29 cellular contexts compared by ENCODE assay signal in genomic region chr14:36988568-36988967, GRCh38.
DNase-seq lines count a peak whose midpoint lies in the region; ATAC-seq, FAIRE-seq and TF ChIP-seq lines count a peak whose summit lies in the region.
"Had no signal": no experiment of that assay in that cellular context is flagged by ENCODE, and none has a peak within 500 bp of the region (broad histone marks: within the 10 kb centered on the region; RNA-seq: fewer than 3 reads in every experiment).

No MANE protein-coding gene starts in this region.

- peak; percentile 60 for DNase-seq in mammary epithelial cell
- no peak for DNase-seq in MCF 10A (ENCODE audit: unreplicated experiment)
- peak; percentile 13 for DNase-seq in amniotic epithelial cell (ENCODE audit: low read depth)
- peak; percentile 59 for DNase-seq in fibroblast of peridontal ligament (ENCODE audit: extremely low read depth)
- DNase-seq in frontal cortex (ENCODE audit: low spot score in 2 of 2), result no peak
- DNase-seq in T-helper 17 cell, result no peak
- DNase-seq in DMS79 treated with DMSO at 0.1 percent for 48 hours (lab: John Stamatoyannopoulos, UW), result no peak
- DNase-seq: activated CD4-positive, alpha-beta T cell treated with anti-CD3 and anti-CD28 coated beads for 48 hours; anterior cingulate cortex; effector CD8-positive, alpha-beta T cell; erythroblast; gastrocnemius medialis; left cardiac atrium; NCI-H1436; NCI-H2081; NCI-H526; nephron progenitor cell; retina; RPMI8226; stimulated activated naive B cell treated with anti-CD40 and anti-IgM and Interleukin-4, amounts not matched to agents 10 μg/mL and 1 μg/mL and 100 μg/mL, for 72 hours; upper lobe of right lung; WERI-Rb-1 had no signal

- H3K4me3 ChIP-seq in mammary epithelial cell (replicated peaks in 1 of 3; ENCODE audit: insufficient read depth in 1 of 3, low read depth in 2 of 3, low read length in 3 of 3), result no peak overlapping the region
- H3K4me3 ChIP-seq: coronary artery, gastrocnemius medialis, GM12878, skin epidermis, upper lobe of right lung had no signal

- no peak for FAIRE-seq in frontal cortex (lab: Jason Lieb, UNC)
- FAIRE-seq: GM12878 had no signal

- in situ Hi-C loops in mammary epithelial cell (cut with MboI; ENCODE audit: low sequenced_read_pairs in 2 of 2), result no loop called here

- H3K36me3 ChIP-seq in mammary epithelial cell (ENCODE audit: insufficient read depth, low read length), result no peaks in the 10 kb centered on the region
- H3K36me3 ChIP-seq: gastrocnemius medialis, upper lobe of right lung, WERI-Rb-1 had no signal

- H3K4me2 ChIP-seq in mammary epithelial cell (ENCODE audit: insufficient read depth, low read depth, low read length), result peak overlapping the region; percentile 46

- no peak for TF ChIP-seq CTCF in mammary epithelial cell (conservative IDR thresholded peaks at IDR 0.05 in 1 of 2, IDR thresholded peaks at IDR 0.05 in 1 of 2; ENCODE audit: extremely low read depth in 1 of 2, insufficient read depth in 1 of 2, low read depth in 1 of 2, low read length in 2 of 2)
- TF ChIP-seq CTCF in MCF 10A (IDR thresholded peaks at IDR 0.05; ENCODE audit: unreplicated experiment), result no peak

- H3K27me3 Mint-ChIP-seq in MCF 10A (ENCODE audit: insufficient read depth, unreplicated experiment) (no peaks in the 10 kb centered on the region), T-helper 17 cell (no peaks in the 10 kb centered on the region)
- H3K27me3 Mint-ChIP-seq: activated naive CD4-positive, alpha-beta T cell treated with anti-CD3 and anti-CD28 coated beads, Interleukin-2, amount 50 U/mL, for 24 hours; memory B cell; stimulated activated naive B cell treated with anti-CD40 and anti-IgM and Interleukin-4, amounts not matched to agents 10 μg/mL and 1 μg/mL and 100 μg/mL, for 72 hours had no signal

- no peaks in the 10 kb centered on the region for H3K9me3 Mint-ChIP-seq in MCF 10A (ENCODE audit: unreplicated experiment)
- H3K9me3 Mint-ChIP-seq: activated naive CD4-positive, alpha-beta T cell treated with anti-CD3 and anti-CD28 coated beads, Interleukin-2, amount 50 U/mL, for 24 hours; nephron progenitor cell had no signal

- H2AFZ ChIP-seq in mammary epithelial cell (ENCODE audit: low read depth, low read length), result no peak overlapping the region

- H3K27ac Mint-ChIP-seq in MCF 10A (ENCODE audit: low read depth, unreplicated experiment) (no peak overlapping the region), T-helper 17 cell (no peak overlapping the region)
- H3K27ac Mint-ChIP-seq: activated naive CD4-positive, alpha-beta T cell treated with anti-CD3 and anti-CD28 coated beads, Interleukin-2, amount 50 U/mL, for 24 hours; CD14-positive monocyte; memory B cell; nephron progenitor cell; stimulated activated naive B cell treated with anti-CD40 and anti-IgM and Interleukin-4, amounts not matched to agents 10 μg/mL and 1 μg/mL and 100 μg/mL, for 72 hours had no signal

- H3K9me3 ChIP-seq in mammary epithelial cell (replicated peaks; ENCODE audit: insufficient read depth, low read length), result no peaks in the 10 kb centered on the region
- H3K9me3 ChIP-seq in T-helper 17 cell (ENCODE audit: control insufficient read depth, low read length, poor library complexity, severe bottlenecking), result no peaks in the 10 kb centered on the region
- H3K9me3 ChIP-seq: gastrocnemius medialis had no signal

- POLR2A ChIA-PET in MCF 10A (lab: Yijun Ruan, JAX), result interaction anchor here (0.6 kb wide), 1 partner anchor 157 kb away, joined by 3 read pairs; no protein-coding TSS in a partner anchor

- 100% methylated on average over 1 of the region's 1 CpG for WGBS in mammary epithelial cell (ENCODE audit: low coverage, missing lambda C conversion rate)

- H3K4me1 Mint-ChIP-seq in MCF 10A (ENCODE audit: insufficient read depth, unreplicated experiment), result no peaks in the 10 kb centered on the region
- no peaks in the 10 kb centered on the region for H3K4me1 Mint-ChIP-seq in T-helper 17 cell
- H3K4me1 Mint-ChIP-seq: activated naive CD4-positive, alpha-beta T cell treated with anti-CD3 and anti-CD28 coated beads, Interleukin-2, amount 50 U/mL, for 24 hours; CD14-positive monocyte; memory B cell; stimulated activated naive B cell treated with anti-CD40 and anti-IgM and Interleukin-4, amounts not matched to agents 10 μg/mL and 1 μg/mL and 100 μg/mL, for 72 hours had no signal

- H3K27ac ChIP-seq in mammary epithelial cell (ENCODE audit: insufficient read depth, low read depth, low read length), result no peak overlapping the region
- H3K27ac ChIP-seq: coronary artery, gastrocnemius medialis, skin epidermis, upper lobe of right lung, WERI-Rb-1 had no signal

- dilution Hi-C loops in mammary epithelial cell (cut with HindIII; ENCODE audit: low sequenced_read_pairs), result no loop called here

- peaks cover 5% of the 10 kb centered on the region for H3K4me1 ChIP-seq in mammary epithelial cell (ENCODE audit: insufficient read depth, low read length)
- H3K4me1 ChIP-seq: gastrocnemius medialis, upper lobe of right lung had no signal

- CTCF ChIA-PET in mammary epithelial cell (lab: Charles Lee; ENCODE audit: low non-redundant PET) (no interaction called here), MCF 10A (lab: Yijun Ruan, JAX) (interaction anchor here (0.6 to 0.9 kb wide), 2 partner anchors 47 to 128 kb away, joined by 3 to 5 read pairs; no protein-coding TSS in a partner anchor)

- no peaks in the 10 kb centered on the region for H4K20me1 ChIP-seq in mammary epithelial cell (ENCODE audit: insufficient read depth, low read length)

- H3K4me3 Mint-ChIP-seq in MCF 10A (ENCODE audit: unreplicated experiment) (no peak overlapping the region), T-helper 17 cell (no peak overlapping the region)
- H3K4me3 Mint-ChIP-seq: activated naive CD4-positive, alpha-beta T cell treated with anti-CD3 and anti-CD28 coated beads, Interleukin-2, amount 50 U/mL, for 24 hours; CD14-positive monocyte; memory B cell; nephron progenitor cell; stimulated activated naive B cell treated with anti-CD40 and anti-IgM and Interleukin-4, amounts not matched to agents 10 μg/mL and 1 μg/mL and 100 μg/mL, for 72 hours had no signal

- H3K9ac ChIP-seq in mammary epithelial cell (ENCODE audit: insufficient read depth, low read length), result no peak overlapping the region

- no peaks in the 10 kb centered on the region for H3K36me3 Mint-ChIP-seq in MCF 10A (ENCODE audit: insufficient read depth, unreplicated experiment)
- H3K36me3 Mint-ChIP-seq in T-helper 17 cell (ENCODE audit: low read depth), result no peaks in the 10 kb centered on the region
- H3K36me3 Mint-ChIP-seq: activated naive CD4-positive, alpha-beta T cell treated with anti-CD3 and anti-CD28 coated beads, Interleukin-2, amount 50 U/mL, for 24 hours; CD14-positive monocyte; memory B cell; stimulated activated naive B cell treated with anti-CD40 and anti-IgM and Interleukin-4, amounts not matched to agents 10 μg/mL and 1 μg/mL and 100 μg/mL, for 72 hours had no signal

- BruUV-seq in mammary epithelial cell (replicated peaks; lab: Mats Ljungman, UMichigan) (no TSS peak), MCF 10A (replicated peaks; lab: Mats Ljungman, UMichigan) (no TSS peak)

- H3K79me2 ChIP-seq in mammary epithelial cell (ENCODE audit: insufficient read depth, low read length), result no peaks in the 10 kb centered on the region

- no peaks in the 10 kb centered on the region for H3K27me3 ChIP-seq in mammary epithelial cell (ENCODE audit: insufficient read depth, low read length)
- H3K27me3 ChIP-seq: gastrocnemius medialis, upper lobe of right lung had no signal

- intact Hi-C loops in mammary epithelial cell (cut with micrococcal nuclease) (no loop called here), MCF 10A (cut with micrococcal nuclease) (no loop called here)

- ATAC-seq in GM18502 (IDR thresholded peaks at IDR 0.05; ENCODE audit: poor library complexity, unreplicated experiment) (no peak), T-helper 17 cell (no peak)
- ATAC-seq: gastrocnemius medialis; GM12878; left cardiac atrium; stimulated activated naive B cell treated with anti-CD40 and anti-IgM and Interleukin-4, amounts not matched to agents 10 μg/mL and 1 μg/mL and 100 μg/mL, for 72 hours; upper lobe of right lung had no signal

Comparison
In these comparisons a context has a peak if more than half of its experiments do, and no peak if none do; other contexts are left out.
1. DNase-seq: peak in mammary epithelial cell (single experiment), amniotic epithelial cell (single experiment) and fibroblast of peridontal ligament (single experiment); none in MCF 10A (single experiment), frontal cortex (0 of 2), T-helper 17 cell (0 of 3) and DMS79 treated with DMSO at 0.1 percent for 48 hours (single experiment).